18 cellular contexts compared by ENCODE assay signal in the genomic region with DNA sequence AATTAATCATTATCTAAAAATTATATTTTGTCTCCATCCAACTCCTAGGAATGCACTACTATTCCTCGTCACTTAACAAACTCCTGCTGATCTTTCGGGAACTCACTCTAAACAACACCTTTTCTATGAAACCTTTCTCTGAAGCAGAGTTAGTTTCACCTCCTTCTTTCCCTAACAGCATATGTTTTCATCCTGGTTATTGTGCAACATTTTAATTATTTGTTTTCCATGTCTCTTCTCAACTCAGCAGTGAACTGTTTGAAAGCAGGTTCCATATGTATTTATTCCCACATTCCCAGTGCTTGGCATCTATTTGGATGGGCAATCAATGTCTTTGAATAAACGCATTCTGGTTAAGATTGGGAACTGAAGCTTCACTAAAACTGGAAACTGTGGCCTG. TPM values are rescaled to one million over a fixed set of nuclear protein-coding genes. Genes with fewer than 3 reads are reported as not detected.
DNase-seq lines count a peak whose midpoint lies in the region; ATAC-seq, FAIRE-seq and TF ChIP-seq lines count a peak whose summit lies in the region.
"Had no signal": no experiment of that assay in that cellular context is flagged by ENCODE, and none has a peak within 500 bp of the region (broad histone marks: within the 10 kb centered on the region; RNA-seq: fewer than 3 reads in every experiment).

No MANE protein-coding gene starts in this region.

- no TSS peak for BruUV-seq in HepG2 (replicated peaks; lab: Mats Ljungman, UMichigan)

- H3K4me2 ChIP-seq in HepG2 (ENCODE audit: low read depth, low read length) (no peak overlapping the region), astrocyte (ENCODE audit: low read length) (no peak overlapping the region), neural progenitor cell (no peak overlapping the region)

- TF ChIP-seq RAD21 in HepG2 (CRISPR knock-in tag; IDR thresholded peaks at IDR 0.05), result no peak

- H3F3A ChIP-seq in neural progenitor cell (ENCODE audit: low read depth), result no peaks in the 10 kb centered on the region

- no peak overlapping the region for H2AFZ ChIP-seq in HepG2 (ENCODE audit: low read length)
- no peak overlapping the region for H2AFZ ChIP-seq in astrocyte (ENCODE audit: low read depth, low read length)
- peak overlapping the region; percentile 32 for H2AFZ ChIP-seq in neural progenitor cell (replicated peaks)

- peaks cover 7% of the 10 kb centered on the region; the same call in 1 of the 2 replicates for H3K4me1 ChIP-seq in HepG2 (ENCODE audit: insufficient read depth, low read length)
- H3K4me1 ChIP-seq in right lobe of liver, result no peaks in the 10 kb centered on the region
- no peaks in the 10 kb centered on the region for H3K4me1 ChIP-seq in astrocyte (ENCODE audit: insufficient read depth, low read length)
- no peaks in the 10 kb centered on the region for H3K4me1 ChIP-seq in neural progenitor cell
- no peaks in the 10 kb centered on the region for H3K4me1 ChIP-seq in effector memory CD4-positive, alpha-beta T cell (ENCODE audit: control insufficient read depth, insufficient read depth, low read length, poor library complexity, severe bottlenecking)

- no peaks in the 10 kb centered on the region for H3K27me3 ChIP-seq in HepG2 (ENCODE audit: control insufficient read depth in 1 of 2, insufficient read depth in 2 of 2, low read length in 2 of 2)
- H3K27me3 ChIP-seq in right lobe of liver, result no peaks in the 10 kb centered on the region
- peaks cover 3% of the 10 kb centered on the region for H3K27me3 ChIP-seq in astrocyte (ENCODE audit: insufficient read depth, low read length)
- no peaks in the 10 kb centered on the region for H3K27me3 ChIP-seq in neural progenitor cell
- H3K27me3 ChIP-seq in effector memory CD4-positive, alpha-beta T cell (replicated peaks; ENCODE audit: control insufficient read depth, insufficient read depth, low read length, poor library complexity, severe bottlenecking), result no peaks in the 10 kb centered on the region

- no peaks in the 10 kb centered on the region for H3K4me1 Mint-ChIP-seq in astrocyte (ENCODE audit: low read depth, unreplicated experiment)
- no peaks in the 10 kb centered on the region for H3K4me1 Mint-ChIP-seq in neural progenitor cell
- H3K4me1 Mint-ChIP-seq: CD4-positive, alpha-beta memory T cell had no signal

- no peak overlapping the region for H3K4me3 ChIP-seq in HepG2 (replicated peaks in 1 of 3; ENCODE audit: insufficient read depth in 1 of 3, low read depth in 2 of 3, low read length in 3 of 3)
- H3K4me3 ChIP-seq in right lobe of liver, result no peak overlapping the region
- no peak overlapping the region for H3K4me3 ChIP-seq in astrocyte (ENCODE audit: insufficient read depth, low read depth, low read length)
- H3K4me3 ChIP-seq in neural progenitor cell, result no peak overlapping the region
- H3K4me3 ChIP-seq in effector memory CD4-positive, alpha-beta T cell (ENCODE audit: insufficient read depth, low read depth, low read length, poor library complexity, severe bottlenecking), result no peak overlapping the region

- H3K27ac Mint-ChIP-seq in astrocyte (ENCODE audit: unreplicated experiment) (no peak overlapping the region), neural progenitor cell (no peak overlapping the region)
- H3K27ac Mint-ChIP-seq: CD4-positive, alpha-beta memory T cell had no signal

- TF ChIP-seq EP300 in HepG2 (IDR thresholded peaks at IDR 0.05; ENCODE audit: low read depth in 2 of 2, low read length in 2 of 2) (no peak), HepG2 (CRISPR knock-in tag; IDR thresholded peaks at IDR 0.05; ENCODE audit: borderline replicate concordance) (no peak)

- POLR2A ChIA-PET in HepG2 (lab: Yijun Ruan, JAX), result interaction anchor here (2.4 kb wide), 1 partner anchor 13 kb away, joined by 11 read pairs; no protein-coding TSS in a partner anchor

- TF ChIP-seq POLR2A in HepG2 (IDR thresholded peaks at IDR 0.05; ENCODE audit: insufficient read depth in 1 of 2, low read depth in 2 of 2, low read length in 2 of 2) (no peak), right lobe of liver (IDR thresholded peaks at IDR 0.05) (no peak)

- ATAC-seq in HepG2 (no peak), right lobe of liver (no peak), HG03108 (IDR thresholded peaks at IDR 0.05; ENCODE audit: unreplicated experiment) (no peak)

- H3K9me3 ChIP-seq in HepG2 (ENCODE audit: low read length) (no peaks in the 10 kb centered on the region), right lobe of liver (no peaks in the 10 kb centered on the region), astrocyte (ENCODE audit: insufficient read depth, low read depth, low read length) (peaks cover 2% of the 10 kb centered on the region), neural progenitor cell (ENCODE audit: low read depth) (no peaks in the 10 kb centered on the region)
- H3K9me3 ChIP-seq in effector memory CD4-positive, alpha-beta T cell (ENCODE audit: control insufficient read depth, low read length), result no peaks in the 10 kb centered on the region

- 85% methylated on average over 3 of the region's 3 CpGs for WGBS in HepG2 (ENCODE audit: low lambda C conversion rate)
- 78% methylated on average over 3 of the region's 3 CpGs for WGBS in right lobe of liver (ENCODE audit: insufficient coverage, low coverage, low lambda C conversion rate, missing lambda C conversion rate)

- FAIRE-seq in HepG2 (lab: Jason Lieb, UNC) (no peak), astrocyte (lab: Jason Lieb, UNC) (no peak)
- FAIRE-seq: G401.6, GM12892, H54 had no signal

- DNase-seq in HepG2 (ENCODE audit: low spot score), result no peak
- no peak for DNase-seq in right lobe of liver
- DNase-seq in astrocyte (ENCODE audit: low read depth), result no peak
- no peak for DNase-seq in neural progenitor cell (ENCODE audit: low spot score)
- DNase-seq in DMS153 treated with DMSO at 0.1 percent for 48 hours (lab: John Stamatoyannopoulos, UW; ENCODE audit: unreplicated experiment), result no peak
- DNase-seq in effector memory CD4-positive, alpha-beta T cell, result no peak
- DNase-seq: 8988T; C1 segment of cervical spinal cord; Calu3; CD4-positive, alpha-beta memory T cell; COR-L47; DND-41; GOT3; HCEC 1CT had no signal

- H3K27me3 Mint-ChIP-seq in astrocyte (ENCODE audit: low read depth, unreplicated experiment), result peaks cover 12% of the 10 kb centered on the region
- no peaks in the 10 kb centered on the region for H3K27me3 Mint-ChIP-seq in neural progenitor cell (ENCODE audit: insufficient read depth, low read depth)

- H3K4me3 Mint-ChIP-seq in astrocyte (ENCODE audit: unreplicated experiment), result no peak overlapping the region
- no peak overlapping the region for H3K4me3 Mint-ChIP-seq in neural progenitor cell
- H3K4me3 Mint-ChIP-seq: CD4-positive, alpha-beta memory T cell had no signal

- no peaks in the 10 kb centered on the region for H3K79me2 ChIP-seq in HepG2 (ENCODE audit: insufficient read depth, low read length)
- H3K79me2 ChIP-seq in astrocyte (ENCODE audit: insufficient read depth, low read length), result no peaks in the 10 kb centered on the region
- H3K79me2 ChIP-seq in neural progenitor cell (ENCODE audit: low read depth), result no peaks in the 10 kb centered on the region

- in situ Hi-C loops in HepG2 (cut with HindIII; ENCODE audit: extremely low pct_ligation_motif_present, low pct_unique_long_range_greater_than_20kb), result no loop called here

- no peak overlapping the region for H3K9ac ChIP-seq in HepG2 (ENCODE audit: insufficient read depth, low read depth, low read length)
- H3K9ac ChIP-seq in astrocyte (ENCODE audit: low read length), result no peak overlapping the region
- no peak overlapping the region for H3K9ac ChIP-seq in neural progenitor cell

- CTCF ChIA-PET in HepG2 (lab: Yijun Ruan, JAX; ENCODE audit: low intra/inter-chr PET ratio, low total read pairs), result no interaction called here

- H4K20me1 ChIP-seq in HepG2 (ENCODE audit: insufficient read depth, low read length) (no peaks in the 10 kb centered on the region), astrocyte (ENCODE audit: insufficient read depth, low read length) (no peaks in the 10 kb centered on the region), neural progenitor cell (ENCODE audit: low read depth) (no peaks in the 10 kb centered on the region)

- intact Hi-C loops in HepG2 (cut with micrococcal nuclease; ENCODE audit: unreplicated experiment) (no loop called here), right lobe of liver (cut with DNase I) (no loop called here)

- no peak overlapping the region for H3K27ac ChIP-seq in HepG2 (ENCODE audit: extremely low read length, insufficient read depth, low read length)
- no peak overlapping the region for H3K27ac ChIP-seq in right lobe of liver
- H3K27ac ChIP-seq in astrocyte (ENCODE audit: low read depth, low read length), result peak overlapping the region; percentile 8
- no peak overlapping the region for H3K27ac ChIP-seq in neural progenitor cell
- no peak overlapping the region for H3K27ac ChIP-seq in effector memory CD4-positive, alpha-beta T cell (ENCODE audit: insufficient read depth, low read length, poor library complexity, severe bottlenecking)

- TF ChIP-seq CTCF in HepG2 (CRISPR knock-in tag; IDR thresholded peaks at IDR 0.05), result no peak
- TF ChIP-seq CTCF in right lobe of liver (IDR thresholded peaks at IDR 0.05), result no peak
- TF ChIP-seq CTCF in astrocyte (IDR thresholded peaks at IDR 0.05; ENCODE audit: insufficient read depth, low read depth, low read length), result no peak
- no peak for TF ChIP-seq CTCF in neural progenitor cell (IDR thresholded peaks at IDR 0.05)

- H3K36me3 ChIP-seq in HepG2 (replicated peaks in 1 of 2; ENCODE audit: control insufficient read depth in 1 of 2, insufficient read depth in 2 of 2, low read length in 2 of 2) (no peaks in the 10 kb centered on the region), right lobe of liver (no peaks in the 10 kb centered on the region), astrocyte (ENCODE audit: insufficient read depth, low read length) (no peaks in the 10 kb centered on the region), neural progenitor cell (no peaks in the 10 kb centered on the region)
- H3K36me3 ChIP-seq in effector memory CD4-positive, alpha-beta T cell (ENCODE audit: control insufficient read depth, insufficient read depth, low read length), result no peaks in the 10 kb centered on the region

- H3K9me3 Mint-ChIP-seq in astrocyte (ENCODE audit: unreplicated experiment), result no peaks in the 10 kb centered on the region
- no peaks in the 10 kb centered on the region for H3K9me3 Mint-ChIP-seq in neural progenitor cell

- no peaks in the 10 kb centered on the region for H3K36me3 Mint-ChIP-seq in astrocyte (ENCODE audit: low read depth, unreplicated experiment)
- H3K36me3 Mint-ChIP-seq in neural progenitor cell, result no peaks in the 10 kb centered on the region
- H3K36me3 Mint-ChIP-seq: CD4-positive, alpha-beta memory T cell had no signal

RNA-seq across cellular contexts. Expression of a gene that starts 14.0 kb away (rescaled TPM):
- 20.6 and 37.0 TPM in 2 replicates for total RNA-seq in HepG2 (2016; rRNA removed; fragmentation: Illumina TruSeq; extraction: Trizol)
- 2.2 and 2.3 TPM in 2 replicates for total RNA-seq in HepG2 (2016; cell fraction: cytosol; rRNA removed; fragmentation: Illumina TruSeq; extraction: Trizol; ENCODE audit: low read depth)
- 17.4 and 40.7 TPM in 2 replicates for total RNA-seq in HepG2 (2016; cell fraction: insoluble cytoplasmic fraction; rRNA removed; fragmentation: Illumina TruSeq; extraction: Trizol)
- total RNA-seq in HepG2 (2016; cell fraction: membrane; rRNA removed; fragmentation: Illumina TruSeq; extraction: Trizol), result 8.7 and 9.5 TPM in 2 replicates
- 67.0 and 93.5 TPM in 2 replicates for total RNA-seq in HepG2 (2016; cell fraction: nucleus; rRNA removed; fragmentation: Illumina TruSeq; extraction: Trizol)
- polyA plus RNA-seq in HepG2 (2011; rRNA removed), result 69.5 and 121 TPM in 2 replicates
- 39.4 and 44.0 TPM in 2 replicates for polyA plus RNA-seq in HepG2 (2011; cell fraction: cytosol; rRNA removed)
- 186 and 299 TPM in 2 replicates for polyA plus RNA-seq in HepG2 (2011; cell fraction: nucleus; rRNA removed)
- 37.0 and 44.1 TPM in 2 replicates for polyA plus RNA-seq in HepG2 (2012)
- polyA plus RNA-seq in HepG2 (2016; cell fraction: cytosol; fragmentation: Illumina TruSeq; extraction: Trizol; ENCODE audit: low read depth), result 1.5 and 1.6 TPM in 2 replicates
- polyA plus RNA-seq in HepG2 (2016; cell fraction: insoluble cytoplasmic fraction; fragmentation: Illumina TruSeq; extraction: Trizol; ENCODE audit: low read depth), result 20.0 and 21.6 TPM in 2 replicates
- 4.0 TPM in 2 replicates for polyA plus RNA-seq in HepG2 (2016; cell fraction: membrane; fragmentation: Illumina TruSeq; extraction: Trizol; ENCODE audit: low read depth)
- 183 and 193 TPM in 2 replicates for polyA plus RNA-seq in HepG2 (2016; cell fraction: nucleus; fragmentation: Illumina TruSeq; extraction: Trizol; ENCODE audit: insufficient read depth, low read depth)
- 0.07 and 94.1 TPM in 2 replicates for polyA minus RNA-seq in HepG2 (2011; rRNA and poly(A)+ RNA removed; ENCODE audit: low replicate concordance)
- 30.0 and 45.1 TPM in 2 replicates for polyA minus RNA-seq in HepG2 (2011; cell fraction: cytosol; rRNA and poly(A)+ RNA removed)
- 81.4 and 117 TPM in 2 replicates for polyA minus RNA-seq in HepG2 (2011; cell fraction: nucleus; rRNA and poly(A)+ RNA removed)
- under 1 TPM; 0.11 to 0.31 (median 0.17) TPM for total RNA-seq in right lobe of liver
- 0.29 and 0.32 TPM in 2 replicates for total RNA-seq in astrocyte
- 0.71 and 1.4 TPM in 2 replicates for total RNA-seq in neural progenitor cell (ENCODE audit: low replicate concordance)
- total RNA-seq: CD4-positive, alpha-beta memory T cell had no signal
- polyA plus RNA-seq: CD4-positive, alpha-beta memory T cell had no signal
